4 cellular contexts compared by ENCODE assay signal in the genomic region with DNA sequence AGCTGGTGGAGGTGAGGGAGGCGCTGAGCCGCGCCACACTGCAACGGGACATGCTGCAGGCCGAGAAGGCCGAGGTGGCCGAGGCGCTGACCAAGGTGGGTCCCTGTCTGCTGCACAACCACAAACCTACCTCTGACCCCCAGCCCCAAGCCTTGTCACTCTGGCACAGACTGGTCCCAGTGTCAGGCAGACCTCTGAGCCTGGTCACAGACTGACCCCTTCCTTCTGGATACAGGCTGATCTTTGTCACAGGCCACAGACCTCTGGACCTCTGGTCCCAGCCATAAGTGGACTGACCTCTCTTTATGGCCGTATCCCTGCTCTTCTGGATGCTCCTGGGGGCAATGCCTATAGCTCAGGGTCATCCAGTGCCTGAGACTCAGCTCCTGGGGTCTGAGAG. TPM values are rescaled to one million over a fixed set of nuclear protein-coding genes. Genes with fewer than 3 reads are reported as not detected.
"Had no signal": no experiment of that assay in that cellular context is flagged by ENCODE, and none has a peak within 500 bp of the region (broad histone marks: within the 10 kb centered on the region; RNA-seq: fewer than 3 reads in every experiment).

No MANE protein-coding gene starts in this region.

RNA-seq across cellular contexts. Expression of a gene that starts 49.7 kb away (rescaled TPM):
- total RNA-seq: myocyte had no signal
- polyA plus RNA-seq: hepatocyte, pancreas, sigmoid colon had no signal
